Comparison of ENCODE assay signal across 23 cellular contexts in the genomic region with DNA sequence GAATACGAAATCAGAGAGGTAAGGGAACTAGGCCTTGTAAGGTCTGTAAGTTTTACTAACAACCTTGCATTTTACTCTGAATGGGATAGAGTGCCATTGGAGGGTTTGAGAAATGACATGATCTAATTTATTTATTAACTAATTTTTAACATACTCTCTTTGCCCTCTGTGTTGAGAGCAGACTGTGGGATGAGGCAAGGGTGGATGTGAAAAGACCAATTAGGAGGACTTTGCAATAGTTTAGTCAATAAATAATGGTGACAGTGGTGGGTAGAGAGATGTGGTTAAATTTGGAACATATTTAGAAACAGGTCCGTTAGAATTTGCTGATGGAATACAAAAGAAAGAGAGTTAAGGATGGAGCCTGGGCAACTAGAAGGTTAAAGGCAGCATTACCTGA. TPM values are rescaled to one million over a fixed set of nuclear protein-coding genes. Genes with fewer than 3 reads are reported as not detected.
DNase-seq lines count a peak whose midpoint lies in the region; ATAC-seq, FAIRE-seq and TF ChIP-seq lines count a peak whose summit lies in the region.
"Had no signal": no experiment of that assay in that cellular context is flagged by ENCODE, and none has a peak within 500 bp of the region (broad histone marks: within the 10 kb centered on the region; RNA-seq: fewer than 3 reads in every experiment).

No MANE protein-coding gene starts in this region.

- no peak overlapping the region for H2AFZ ChIP-seq in HepG2 (ENCODE audit: low read length)
- no peak overlapping the region for H2AFZ ChIP-seq in IMR-90 (replicated peaks; ENCODE audit: low read length, poor library complexity)
- no peak overlapping the region for H2AFZ ChIP-seq in H9 (ENCODE audit: low read length)

- peaks cover 4% of the 10 kb centered on the region for H3K9me3 Mint-ChIP-seq in activated CD4-positive, alpha-beta T cell treated with anti-CD3 and anti-CD28 coated beads, Interleukin-2, amount 10 ng/mL, durations not matched to agents 7 days and 5 days
- peaks cover 21 to 30% of the 10 kb centered on the region in 2 experiments for H3K9me3 Mint-ChIP-seq in H9

- intact Hi-C loops in HepG2 (cut with micrococcal nuclease; ENCODE audit: unreplicated experiment) = loop anchor here (5.0 kb wide), 2 partner anchors 57 to 112 kb away; no protein-coding TSS in a partner anchor
- intact Hi-C loops in IMR-90 (cut with micrococcal nuclease) = no loop called here
- intact Hi-C loops in right lobe of liver (cut with DNase I) = no loop called here

- H3K4me2 ChIP-seq in HepG2 (ENCODE audit: low read depth, low read length) = no peak overlapping the region
- H3K4me2 ChIP-seq in IMR-90 (ENCODE audit: low read depth, low read length) = no peak overlapping the region
- no peak overlapping the region for H3K4me2 ChIP-seq in H9 (ENCODE audit: insufficient read depth, insufficient read length, low read length)
- H3K4me2 ChIP-seq: BLaER1 treated with 17β-estradiol and CSF1 and Interleukin-3, amounts not matched to agents 10 nM and 100 nM had no signal

- H2BK120ac ChIP-seq in IMR-90 (ENCODE audit: low read depth, low read length) (no peak overlapping the region), H9 (ENCODE audit: low read depth, low read length, poor library complexity, severe bottlenecking) (no peak overlapping the region)

- H3K36me3 ChIP-seq in liver (ENCODE audit: control insufficient read depth in 4 of 4, insufficient read depth in 3 of 4, low read depth in 1 of 4, low read length in 3 of 4) = no peaks in the 10 kb centered on the region
- H3K36me3 ChIP-seq in HepG2 (replicated peaks in 1 of 2; ENCODE audit: control insufficient read depth in 1 of 2, insufficient read depth in 2 of 2, low read length in 2 of 2) = no peaks in the 10 kb centered on the region
- H3K36me3 ChIP-seq in IMR-90 (ENCODE audit: control insufficient read depth, insufficient read depth, low read length) = no peaks in the 10 kb centered on the region
- H3K36me3 ChIP-seq in right lobe of liver = no peaks in the 10 kb centered on the region
- H3K36me3 ChIP-seq: BLaER1 treated with 17β-estradiol and CSF1 and Interleukin-3, amounts not matched to agents 10 nM and 100 nM had no signal

- H3K4ac ChIP-seq in IMR-90 (ENCODE audit: low read depth, low read length) = no peak overlapping the region
- no peak overlapping the region for H3K4ac ChIP-seq in H9 (ENCODE audit: low read depth, low read length)

- H3K9ac ChIP-seq in liver (ENCODE audit: low read depth in 1 of 2, low read length in 2 of 2) = no peak overlapping the region
- H3K9ac ChIP-seq in HepG2 (ENCODE audit: insufficient read depth, low read depth, low read length) = no peak overlapping the region
- H3K9ac ChIP-seq in IMR-90 (ENCODE audit: low read depth, low read length) = no peak overlapping the region
- no peak overlapping the region for H3K9ac ChIP-seq in H9 (ENCODE audit: extremely low read depth, insufficient read length, low read length)
- H3K9ac ChIP-seq: BLaER1 treated with 17β-estradiol and CSF1 and Interleukin-3, amounts not matched to agents 10 nM and 100 nM had no signal

- H2BK5ac ChIP-seq in IMR-90 (ENCODE audit: low read depth, low read length, poor library complexity, severe bottlenecking) (no peak overlapping the region), H9 (ENCODE audit: insufficient read length, low read length) (no peak overlapping the region)

- FAIRE-seq in HepG2 (lab: Jason Lieb, UNC) = no peak
- FAIRE-seq: A204.1, D721Med, G401.6, GM12891, GM19239 had no signal

- H4K91ac ChIP-seq in IMR-90 (ENCODE audit: insufficient read depth, low read depth, low read length) (no peak overlapping the region), H9 (ENCODE audit: insufficient read length, low read depth, low read length) (no peak overlapping the region)

- no peaks in the 10 kb centered on the region; a peak in 1 of 4 replicates for H3K79me1 ChIP-seq in IMR-90 (ENCODE audit: low read depth in 1 of 2, low read length in 2 of 2)
- H3K79me1 ChIP-seq in H9 (ENCODE audit: insufficient read depth, low read depth, low read length, poor library complexity, severe bottlenecking) = no peaks in the 10 kb centered on the region

- in situ Hi-C loops in HepG2 (cut with HindIII; ENCODE audit: extremely low pct_ligation_motif_present, low pct_unique_long_range_greater_than_20kb) (no loop called here), IMR-90 (cut with MboI; ENCODE audit: low sequenced_read_pairs) (no loop called here)

- no peak overlapping the region for H3K18ac ChIP-seq in IMR-90 (ENCODE audit: low read depth, low read length)
- no peak overlapping the region for H3K18ac ChIP-seq in H9 (ENCODE audit: insufficient read length, low read depth, low read length)

- H3T11ph ChIP-seq in H9 (ENCODE audit: low read length) = no peak overlapping the region

- no peak overlapping the region for H3K14ac ChIP-seq in IMR-90 (replicated peaks; ENCODE audit: low read depth, low read length)
- H3K14ac ChIP-seq in H9 (ENCODE audit: insufficient read depth, low read length) = no peak overlapping the region

- H3K27me3 ChIP-seq in liver (ENCODE audit: control insufficient read depth in 4 of 4, insufficient read depth in 4 of 4, low read length in 3 of 4) (no peaks in the 10 kb centered on the region), HepG2 (ENCODE audit: control insufficient read depth in 1 of 2, insufficient read depth in 2 of 2, low read length in 2 of 2) (no peaks in the 10 kb centered on the region), IMR-90 (ENCODE audit: control insufficient read depth, insufficient read depth, low read length) (no peaks in the 10 kb centered on the region), right lobe of liver (no peaks in the 10 kb centered on the region), H9 (ENCODE audit: insufficient read depth, low read length) (no peaks in the 10 kb centered on the region)
- H3K27me3 ChIP-seq: BLaER1 treated with 17β-estradiol and CSF1 and Interleukin-3, amounts not matched to agents 10 nM and 100 nM had no signal

- 40% methylated on average over 2 of the region's 2 CpGs for WGBS in liver
- WGBS in HepG2 (ENCODE audit: low lambda C conversion rate) = 86% methylated on average over 2 of the region's 2 CpGs
- WGBS in IMR-90 (ENCODE audit: extremely low coverage in 2 of 2, insufficient read length in 1 of 2), 2 experiments = 86% methylated on average over 1 of the region's 2 CpGs; no CpG with 5 or more reads in 1 of the 2 experiments
- WGBS in right lobe of liver (ENCODE audit: insufficient coverage, low coverage, low lambda C conversion rate, missing lambda C conversion rate) = 23% methylated on average over 2 of the region's 2 CpGs
- no CpG with 5 or more reads among the region's 2 CpGs for WGBS in H9 (ENCODE audit: extremely low coverage, insufficient read length, low lambda C conversion rate)

- H3K9me1 ChIP-seq in IMR-90 (ENCODE audit: insufficient read depth, low read length) = peaks cover 8% of the 10 kb centered on the region

- TF ChIP-seq RAD21 in liver (IDR thresholded peaks at IDR 0.05) (peak in 1 of 2 donors; percentile 14), HepG2 (CRISPR knock-in tag; IDR thresholded peaks at IDR 0.05) (no peak), IMR-90 (IDR thresholded peaks at IDR 0.05; ENCODE audit: low read length) (no peak)

- DNase-seq in HepG2 (ENCODE audit: low spot score) = no peak
- no peak for DNase-seq in IMR-90
- no peak for DNase-seq in right lobe of liver
- DNase-seq in activated CD4-positive, alpha-beta T cell treated with anti-CD3 and anti-CD28 coated beads, Interleukin-2, amount 10 ng/mL, durations not matched to agents 7 days and 5 days = no peak
- no peak for DNase-seq in H9
- DNase-seq in NCI-H1417 treated with DMSO at 0.1 percent for 48 hours (lab: John Stamatoyannopoulos, UW) = no peak
- DNase-seq: 8988T; AML-193; Caco-2; Calu3; CD4-positive, alpha-beta T cell; CD8-positive, alpha-beta T cell; DMS79 treated with DMSO at 0.1 percent for 48 hours; GF-D8 had no signal

- POLR2A ChIA-PET in HepG2 (lab: Yijun Ruan, JAX) (no interaction called here), IMR-90 (lab: Charles Lee; ENCODE audit: unreplicated experiment) (no interaction called here)
- POLR2A ChIA-PET in activated CD4-positive, alpha-beta T cell treated with anti-CD3 and anti-CD28 coated beads, Interleukin-2, amount 10 ng/mL, durations not matched to agents 7 days and 5 days (lab: Charles Lee) = no interaction called here

- H2AK5ac ChIP-seq in IMR-90 (ENCODE audit: low read depth, low read length) (no peak overlapping the region), H9 (ENCODE audit: insufficient read length, low read length) (no peak overlapping the region)

- H2BK15ac ChIP-seq in IMR-90 (ENCODE audit: low read depth, low read length) (0 out of 3 replicates have a peak overlapping the region, but pooled peaks have one; percentile 7), H9 (ENCODE audit: low read depth, low read length) (no peak overlapping the region)

- no peaks in the 10 kb centered on the region for H3K9me3 ChIP-seq in liver (ENCODE audit: control insufficient read depth in 4 of 4, low read length in 3 of 4)
- H3K9me3 ChIP-seq in HepG2 (ENCODE audit: low read length) = no peaks in the 10 kb centered on the region
- no peaks in the 10 kb centered on the region for H3K9me3 ChIP-seq in IMR-90 (ENCODE audit: control insufficient read depth, insufficient read depth, low read length)
- H3K9me3 ChIP-seq in right lobe of liver = no peaks in the 10 kb centered on the region
- peaks cover 14% of the 10 kb centered on the region for H3K9me3 ChIP-seq in H9 (ENCODE audit: control insufficient read depth, low read depth, low read length)
- H3K9me3 ChIP-seq: Caco-2 had no signal

- H3K4me3 Mint-ChIP-seq in activated CD4-positive, alpha-beta T cell treated with anti-CD3 and anti-CD28 coated beads, Interleukin-2, amount 10 ng/mL, durations not matched to agents 7 days and 5 days = no peak overlapping the region
- no peak overlapping the region for H3K4me3 Mint-ChIP-seq in H9
- H3K4me3 Mint-ChIP-seq: B cell; CD4-positive, alpha-beta T cell; CD8-positive, alpha-beta T cell had no signal

- no peak overlapping the region for H3K56ac ChIP-seq in IMR-90 (ENCODE audit: extremely low read depth, insufficient read depth, low read length)
- no peak overlapping the region for H3K56ac ChIP-seq in H9 (ENCODE audit: insufficient read length, low read depth, low read length)

- no peaks in the 10 kb centered on the region for H3K23me2 ChIP-seq in H9 (ENCODE audit: insufficient read length, low read depth, low read length, poor library complexity, severe bottlenecking)

- H3K27ac ChIP-seq in liver (ENCODE audit: low read depth in 1 of 2, low read length in 2 of 2) (no peak overlapping the region), HepG2 (ENCODE audit: extremely low read length, insufficient read depth, low read length) (no peak overlapping the region), IMR-90 (ENCODE audit: insufficient read depth, low read length) (no peak overlapping the region), right lobe of liver (peak overlapping the region; percentile 6 to 30 (median 14)), H9 (ENCODE audit: insufficient read length, low read depth, low read length) (no peak overlapping the region)
- H3K27ac ChIP-seq: BLaER1 treated with 17β-estradiol and CSF1 and Interleukin-3, amounts not matched to agents 10 nM and 100 nM; C4-2B had no signal

- no peak overlapping the region for H2BK12ac ChIP-seq in H9 (ENCODE audit: insufficient read length, low read depth, low read length)

- TF ChIP-seq EP300 in HepG2 (IDR thresholded peaks at IDR 0.05; ENCODE audit: low read depth in 2 of 2, low read length in 2 of 2) (no peak), HepG2 (CRISPR knock-in tag; IDR thresholded peaks at IDR 0.05; ENCODE audit: borderline replicate concordance) (no peak)

- H3K23ac ChIP-seq in IMR-90 (ENCODE audit: low read depth, low read length) = no peak overlapping the region
- no peak overlapping the region for H3K23ac ChIP-seq in H9 (ENCODE audit: insufficient read length, low read depth, low read length)

- H3K4me1 ChIP-seq in liver (ENCODE audit: control insufficient read depth in 4 of 4, insufficient read depth in 4 of 4, low read length in 3 of 4) = peaks cover 9 to 44% (median 24%) of the 10 kb centered on the region in 4 donors
- H3K4me1 ChIP-seq in HepG2 (ENCODE audit: insufficient read depth, low read length) = peaks cover 32% of the 10 kb centered on the region
- H3K4me1 ChIP-seq in IMR-90 (ENCODE audit: control insufficient read depth, insufficient read depth, low read length) = peaks cover 10% of the 10 kb centered on the region
- peaks cover 0 to 45% (median 10%) of the 10 kb centered on the region in 4 donors for H3K4me1 ChIP-seq in right lobe of liver
- H3K4me1 ChIP-seq in H9 (ENCODE audit: insufficient read depth, low read length) = no peaks in the 10 kb centered on the region; the same call in 1 of the 2 replicates
- H3K4me1 ChIP-seq: BLaER1 treated with 17β-estradiol and CSF1 and Interleukin-3, amounts not matched to agents 10 nM and 100 nM had no signal

- TF ChIP-seq POLR2A in HepG2 (IDR thresholded peaks at IDR 0.05; ENCODE audit: insufficient read depth in 1 of 2, low read depth in 2 of 2, low read length in 2 of 2) (no peak), IMR-90 (IDR thresholded peaks at IDR 0.05; ENCODE audit: low read depth, low read length) (no peak), right lobe of liver (IDR thresholded peaks at IDR 0.05) (no peak)

- no peaks in the 10 kb centered on the region for H3K4me1 Mint-ChIP-seq in activated CD4-positive, alpha-beta T cell treated with anti-CD3 and anti-CD28 coated beads, Interleukin-2, amount 10 ng/mL, durations not matched to agents 7 days and 5 days
- H3K4me1 Mint-ChIP-seq in H9 = peaks cover 2 to 18% of the 10 kb centered on the region in 2 experiments; a peak in 2 of 4 replicates
- H3K4me1 Mint-ChIP-seq: B cell had no signal

- H4K8ac ChIP-seq in IMR-90 (ENCODE audit: low read depth in 2 of 2, low read length in 2 of 2) (no peak overlapping the region), H9 (replicated peaks; ENCODE audit: insufficient read length, low read depth, low read length) (no peak overlapping the region)

- ATAC-seq in HepG2 (no peak), IMR-90 (ENCODE audit: low read depth) (no peak), right lobe of liver (peak in 3 of 4 donors; percentile 4 to 47 (median 35))
- ATAC-seq: CD8-positive, alpha-beta T cell had no signal

- H3K27me3 Mint-ChIP-seq in activated CD4-positive, alpha-beta T cell treated with anti-CD3 and anti-CD28 coated beads, Interleukin-2, amount 10 ng/mL, durations not matched to agents 7 days and 5 days = peaks cover 22% of the 10 kb centered on the region
- H3K27me3 Mint-ChIP-seq in H9 (ENCODE audit: low read depth) = no peaks in the 10 kb centered on the region

- H4K5ac ChIP-seq in IMR-90 (ENCODE audit: low read depth, low read length) (no peak overlapping the region), H9 (ENCODE audit: insufficient read length, low read depth, low read length) (no peak overlapping the region)

- H2BK20ac ChIP-seq in IMR-90 (ENCODE audit: low read depth, low read length) = no peak overlapping the region
- H2BK20ac ChIP-seq in H9 (ENCODE audit: low read depth, low read length, poor library complexity, severe bottlenecking) = no peak overlapping the region

- BruUV-seq in HepG2 (replicated peaks; lab: Mats Ljungman, UMichigan) (no TSS peak), IMR-90 (replicated peaks; lab: Mats Ljungman, UMichigan) (no TSS peak)

- CTCF ChIA-PET in HepG2 (lab: Yijun Ruan, JAX; ENCODE audit: low intra/inter-chr PET ratio, low total read pairs) = no interaction called here
- CTCF ChIA-PET in IMR-90 (lab: Yijun Ruan, JAX) = no interaction called here
- CTCF ChIA-PET in activated CD4-positive, alpha-beta T cell treated with anti-CD3 and anti-CD28 coated beads, Interleukin-2, amount 10 ng/mL, durations not matched to agents 7 days and 5 days (lab: Charles Lee) = interaction anchor here (0.5 to 1.1 kb wide), 2 partner anchors 12 to 1146 kb away, joined by 3 read pairs; no protein-coding TSS in a partner anchor

- H3K27ac Mint-ChIP-seq in activated CD4-positive, alpha-beta T cell treated with anti-CD3 and anti-CD28 coated beads, Interleukin-2, amount 10 ng/mL, durations not matched to agents 7 days and 5 days = no peak overlapping the region
- no peak overlapping the region for H3K27ac Mint-ChIP-seq in H9
- H3K27ac Mint-ChIP-seq: B cell; CD4-positive, alpha-beta T cell; CD8-positive, alpha-beta T cell had no signal

- H4K20me1 ChIP-seq in HepG2 (ENCODE audit: insufficient read depth, low read length) (no peaks in the 10 kb centered on the region), IMR-90 (ENCODE audit: insufficient read depth, low read length) (no peaks in the 10 kb centered on the region), H9 (ENCODE audit: control insufficient read depth, insufficient read depth, insufficient read length) (no peaks in the 10 kb centered on the region)
- H4K20me1 ChIP-seq: BLaER1 treated with 17β-estradiol and CSF1 and Interleukin-3, amounts not matched to agents 10 nM and 100 nM had no signal

- dilution Hi-C loops in IMR-90 (cut with HindIII; ENCODE audit: low sequenced_read_pairs, unreplicated experiment) = no loop called here

- no peaks in the 10 kb centered on the region for H3K36me3 Mint-ChIP-seq in activated CD4-positive, alpha-beta T cell treated with anti-CD3 and anti-CD28 coated beads, Interleukin-2, amount 10 ng/mL, durations not matched to agents 7 days and 5 days (ENCODE audit: low read depth)
- H3K36me3 Mint-ChIP-seq in H9 (ENCODE audit: insufficient read depth in 1 of 3, low read depth in 3 of 3) = peaks cover 11 to 26% (median 15%) of the 10 kb centered on the region in 3 experiments
- H3K36me3 Mint-ChIP-seq: CD8-positive, alpha-beta T cell had no signal

- H3K79me2 ChIP-seq in HepG2 (ENCODE audit: insufficient read depth, low read length) (no peaks in the 10 kb centered on the region), H9 (ENCODE audit: insufficient read depth, low read length) (no peaks in the 10 kb centered on the region)

- no peak for TF ChIP-seq CTCF in liver (IDR thresholded peaks at IDR 0.05; ENCODE audit: low read depth, low read length, missing input control)
- TF ChIP-seq CTCF in HepG2 (CRISPR knock-in tag; IDR thresholded peaks at IDR 0.05) = no peak
- TF ChIP-seq CTCF in IMR-90 (conservative IDR thresholded peaks at IDR 0.05; ENCODE audit: low read depth, low read length) = no peak
- TF ChIP-seq CTCF in right lobe of liver (IDR thresholded peaks at IDR 0.05) = no peak
- TF ChIP-seq CTCF in H9 (conservative IDR thresholded peaks at IDR 0.05) = no peak

- H3K4me3 ChIP-seq in liver (ENCODE audit: low read depth in 1 of 3, low read length in 3 of 3) (no peak overlapping the region), HepG2 (replicated peaks in 1 of 3; ENCODE audit: insufficient read depth in 1 of 3, low read depth in 2 of 3, low read length in 3 of 3) (no peak overlapping the region), IMR-90 (ENCODE audit: insufficient read depth, low read depth, low read length) (no peak overlapping the region), right lobe of liver (no peak overlapping the region)
- H3K4me3 ChIP-seq: BLaER1 treated with 17β-estradiol and CSF1 and Interleukin-3, amounts not matched to agents 10 nM and 100 nM had no signal

- no peak overlapping the region for H2AK9ac ChIP-seq in IMR-90 (replicated peaks; ENCODE audit: low read depth, low read length, poor library complexity)

RNA-seq across cellular contexts. Expression of a gene that starts 60.0 kb away (rescaled TPM):
- total RNA-seq in liver (10 to 100 TPM in 1 of 2 donors, 1 to 10 TPM in 1; 8.3 to 19.1 TPM), HepG2 (2016; rRNA removed; fragmentation: Illumina TruSeq; extraction: Trizol) (26.7 and 44.8 TPM in 2 replicates), IMR-90 (2012; rRNA removed) (7.5 and 8.1 TPM in 2 replicates), right lobe of liver (10 to 100 TPM; 11.4 to 17.6 (median 12.1) TPM), H9 (2021) (10.6 and 11.6 TPM in 2 replicates)
- polyA plus RNA-seq in liver (10 to 100 TPM; 12.8 to 16.5 TPM), HepG2 (2011; rRNA removed) (29.7 and 34.5 TPM in 2 replicates), IMR-90 (2012; rRNA removed) (6.0 and 6.9 TPM in 2 replicates)
- 5.3 and 6.8 TPM in 2 replicates for total RNA-seq in HepG2 (2016; cell fraction: cytosol; rRNA removed; fragmentation: Illumina TruSeq; extraction: Trizol; ENCODE audit: low read depth)
- total RNA-seq in HepG2 (2016; cell fraction: insoluble cytoplasmic fraction; rRNA removed; fragmentation: Illumina TruSeq; extraction: Trizol) = 25.8 and 43.2 TPM in 2 replicates
- total RNA-seq in HepG2 (2016; cell fraction: membrane; rRNA removed; fragmentation: Illumina TruSeq; extraction: Trizol) = 38.7 and 41.1 TPM in 2 replicates
- total RNA-seq in HepG2 (2016; cell fraction: nucleus; rRNA removed; fragmentation: Illumina TruSeq; extraction: Trizol) = 19.6 and 20.4 TPM in 2 replicates
- polyA plus RNA-seq in HepG2 (2011; cell fraction: cytosol; rRNA removed) = 14.1 and 21.7 TPM in 2 replicates
- 10.6 and 13.5 TPM in 2 replicates for polyA plus RNA-seq in HepG2 (2011; cell fraction: nucleus; rRNA removed)
- 23.4 and 27.8 TPM in 2 replicates for polyA plus RNA-seq in HepG2 (2012)
- 8.1 and 13.3 TPM in 2 replicates for polyA plus RNA-seq in HepG2 (2016; cell fraction: cytosol; fragmentation: Illumina TruSeq; extraction: Trizol; ENCODE audit: low read depth)
- polyA plus RNA-seq in HepG2 (2016; cell fraction: insoluble cytoplasmic fraction; fragmentation: Illumina TruSeq; extraction: Trizol; ENCODE audit: low read depth) = 46.7 and 49.7 TPM in 2 replicates
- 27.1 and 37.0 TPM in 2 replicates for polyA plus RNA-seq in HepG2 (2016; cell fraction: membrane; fragmentation: Illumina TruSeq; extraction: Trizol; ENCODE audit: low read depth)
- polyA plus RNA-seq in HepG2 (2016; cell fraction: nucleus; fragmentation: Illumina TruSeq; extraction: Trizol; ENCODE audit: insufficient read depth, low read depth) = 28.9 and 30.4 TPM in 2 replicates
- 5.5 and 13.2 TPM in 2 replicates for polyA minus RNA-seq in HepG2 (2011; rRNA and poly(A)+ RNA removed; ENCODE audit: low replicate concordance)
- polyA minus RNA-seq in HepG2 (2011; cell fraction: cytosol; rRNA and poly(A)+ RNA removed) = 8.6 and 10.6 TPM in 2 replicates
- 13.6 and 26.7 TPM in 2 replicates for polyA minus RNA-seq in HepG2 (2011; cell fraction: nucleus; rRNA and poly(A)+ RNA removed)
- 1.5 and 1.8 TPM in 2 replicates for polyA plus RNA-seq in IMR-90 (2012; cell fraction: cytosol; rRNA removed)
- polyA plus RNA-seq in IMR-90 (2012; cell fraction: nucleus; rRNA removed; ENCODE audit: low replicate concordance) = 0.64 and 5.6 TPM in 2 replicates
- total RNA-seq in activated CD4-positive, alpha-beta T cell treated with anti-CD3 and anti-CD28 coated beads, Interleukin-2, amount 10 ng/mL, durations not matched to agents 7 days and 5 days = 1 to 10 TPM; 9.1 to 9.4 TPM

Comparison
In these comparisons a context has a peak if more than half of its experiments do, and no peak if none do; other contexts are left out.
1. H3K27ac ChIP-seq: peak in right lobe of liver (3 of 3); none in liver (0 of 2), HepG2 (single experiment), IMR-90 (single experiment) and H9 (single experiment).
2. ATAC-seq: peak in right lobe of liver (3 of 4); none in HepG2 (single experiment) and IMR-90 (single experiment).